11 cellular contexts compared by ENCODE assay signal in genomic region chr3:57793737-57794187, GRCh38. TPM values are rescaled to one million over a fixed set of nuclear protein-coding genes. Genes with fewer than 3 reads are reported as not detected.
A peak's percentile ranks its signal among the peaks of the same experiment; 100 is the strongest.
DNase-seq lines count a peak whose midpoint lies in the region; ATAC-seq and TF ChIP-seq lines count a peak whose summit lies in the region.
"Had no signal": no experiment of that assay in that cellular context is flagged by ENCODE, and none has a peak within 500 bp of the region (broad histone marks: within the 10 kb centered on the region; RNA-seq: fewer than 3 reads in every experiment).

No MANE protein-coding gene starts in this region.

- no peaks in the 10 kb centered on the region for H3K9me3 Mint-ChIP-seq in activated naive CD8-positive, alpha-beta T cell treated with anti-CD3 and anti-CD28 coated beads, Interleukin-2, amount 50 U/mL, for 24 hours
- H3K9me3 Mint-ChIP-seq: central memory CD8-positive, alpha-beta T cell; naive B cell had no signal

- no peak overlapping the region for H3K4me3 Mint-ChIP-seq in activated naive CD8-positive, alpha-beta T cell treated with anti-CD3 and anti-CD28 coated beads, Interleukin-2, amount 50 U/mL, for 24 hours
- H3K4me3 Mint-ChIP-seq: central memory CD8-positive, alpha-beta T cell; naive B cell had no signal

- no peak overlapping the region for H3K4me3 ChIP-seq in neutrophil (ENCODE audit: low read depth in 1 of 2, low read length in 1 of 2)

- no peaks in the 10 kb centered on the region for H3K36me3 Mint-ChIP-seq in activated naive CD8-positive, alpha-beta T cell treated with anti-CD3 and anti-CD28 coated beads, Interleukin-2, amount 50 U/mL, for 24 hours (ENCODE audit: low read depth)
- H3K36me3 Mint-ChIP-seq: naive B cell had no signal

- no peaks in the 10 kb centered on the region for H3K27me3 Mint-ChIP-seq in activated naive CD8-positive, alpha-beta T cell treated with anti-CD3 and anti-CD28 coated beads, Interleukin-2, amount 50 U/mL, for 24 hours
- H3K27me3 Mint-ChIP-seq: central memory CD8-positive, alpha-beta T cell; naive B cell had no signal

- H3K27me3 ChIP-seq in neutrophil, result no peaks in the 10 kb centered on the region

- peaks cover 46% of the 10 kb centered on the region for H3K4me1 Mint-ChIP-seq in activated naive CD8-positive, alpha-beta T cell treated with anti-CD3 and anti-CD28 coated beads, Interleukin-2, amount 50 U/mL, for 24 hours

- H3K27ac ChIP-seq in neutrophil, result peak overlapping the region; percentile 87

- H3K36me3 ChIP-seq in neutrophil, result no peaks in the 10 kb centered on the region

- TF ChIP-seq CTCF in neutrophil (IDR thresholded peaks at IDR 0.05), result no peak

- no peak overlapping the region for H3K27ac Mint-ChIP-seq in activated naive CD8-positive, alpha-beta T cell treated with anti-CD3 and anti-CD28 coated beads, Interleukin-2, amount 50 U/mL, for 24 hours

- DNase-seq in EH (ENCODE audit: low read depth) (peak; percentile 17), HT1080 (ENCODE audit: low read depth) (peak; percentile 43), NK-92 (lab: John Stamatoyannopoulos, UW; ENCODE audit: unreplicated experiment) (no peak), KG1 (lab: John Stamatoyannopoulos, UW) (no peak), SW480 (ENCODE audit: low spot score) (no peak)
- DNase-seq in activated naive CD8-positive, alpha-beta T cell treated with anti-CD3 and anti-CD28 coated beads, Interleukin-2, amount 50 U/mL, for 24 hours, result no peak
- DNase-seq: naive B cell, NCI-H187 treated with DMSO at 0.1 percent for 48 hours had no signal

- H3K4me1 ChIP-seq in neutrophil (ENCODE audit: control insufficient read depth in 1 of 2, insufficient read depth in 1 of 2, low read depth in 1 of 2, low read length in 1 of 2), result peaks cover 59 to 65% of the 10 kb centered on the region in 2 experiments

- H3K9me3 ChIP-seq in neutrophil, result no peaks in the 10 kb centered on the region

- ATAC-seq in activated naive CD8-positive, alpha-beta T cell treated with anti-CD3 and anti-CD28 coated beads, Interleukin-2, amount 50 U/mL, for 24 hours, result peak; percentile 36
- ATAC-seq in GM19351 (IDR thresholded peaks at IDR 0.05; ENCODE audit: unreplicated experiment), result no peak

RNA-seq across cellular contexts. Expression of gene SLMAP, which starts 37.7 kb away (rescaled TPM):
- 37.9 and 48.0 TPM in 2 replicates for total RNA-seq in HT1080 (2014; rRNA removed; shearing (Covaris generic))
- polyA plus RNA-seq in HT1080 (2015; cell fraction: cytosol; rRNA removed), result 34.8 and 48.2 TPM in 2 replicates
- 40.7 and 43.2 TPM in 2 replicates for polyA plus RNA-seq in HT1080 (2015; cell fraction: nucleus; rRNA removed)

Comparison
In these comparisons a context has a peak if more than half of its experiments do, and no peak if none do; other contexts are left out.
1. DNase-seq: peak in EH (single experiment) and HT1080 (single experiment); none in activated naive CD8-positive, alpha-beta T cell treated with anti-CD3 and anti-CD28 coated beads, Interleukin-2, amount 50 U/mL, for 24 hours (single experiment), NK-92 (single experiment), KG1 (single experiment) and SW480 (single experiment).